ENCODE assay signal across 16 cellular contexts in the genomic region with DNA sequence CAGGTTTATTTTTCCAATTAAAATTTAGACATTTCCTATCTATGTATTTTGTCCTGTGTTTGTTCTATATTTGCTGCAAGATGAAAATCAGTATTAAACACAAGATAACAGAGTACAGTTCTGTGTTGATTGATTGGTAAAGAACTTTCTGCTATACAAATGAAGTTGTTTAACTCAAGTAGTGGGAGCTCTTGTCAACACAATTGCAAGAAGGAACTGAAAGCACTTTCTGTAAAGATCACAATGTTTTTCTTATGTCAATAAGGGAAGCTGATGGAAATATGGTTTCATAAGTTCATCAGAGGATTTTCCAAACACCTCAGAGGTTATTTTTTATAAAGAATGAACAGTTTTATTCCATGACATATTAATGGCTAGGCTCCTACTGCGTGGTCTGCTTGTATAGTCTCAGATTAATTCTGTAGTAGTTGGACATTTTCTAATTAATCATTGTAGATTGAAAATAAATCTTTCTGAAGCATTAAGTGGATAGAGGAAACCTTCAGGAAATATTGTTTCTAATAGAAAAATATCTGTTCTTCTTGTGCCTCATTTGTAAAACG.
"Had no signal": no experiment of that assay in that cellular context is flagged by ENCODE, and none has a peak within 500 bp of the region (broad histone marks: within the 10 kb centered on the region; RNA-seq: fewer than 3 reads in every experiment).

No MANE protein-coding gene starts in this region.

- DNase-seq: activated CD4-positive, alpha-beta T cell treated with anti-CD3 and anti-CD28 coated beads for 48 hours; activated CD8-positive, alpha-beta T cell treated with anti-CD3 and anti-CD28 coated beads for 36 hours; activated naive CD4-positive, alpha-beta T cell treated with Interleukin-2 at 50 U/mL for 16 hours; aorta; effector CD8-positive, alpha-beta T cell; esophagus squamous epithelium; kidney; left lung; natural killer cell; stimulated activated CD4-positive, alpha-beta T cell treated with anti-CD3 and anti-CD28 coated beads, Interleukin-2, amount 100 ng/mL, for 24 hours; tibial artery had no signal

- ATAC-seq: activated CD8-positive, alpha-beta T cell treated with anti-CD3 and anti-CD28 coated beads for 36 hours; left lung; natural killer cell; WTC11 had no signal

- H3K4me2 ChIP-seq: hepatocyte had no signal

- H3K27ac Mint-ChIP-seq: activated CD8-positive, alpha-beta T cell treated with anti-CD3 and anti-CD28 coated beads for 36 hours; activated T-helper 17 cell treated with anti-CD3 and anti-CD28 coated beads, Interleukin-2, amount 50 U/mL, for 72 hours; natural killer cell; WTC11 had no signal

- H3K79me2 ChIP-seq: hepatocyte, parathyroid adenoma had no signal

- H3K4me1 ChIP-seq: esophagus squamous epithelium, left lung, parathyroid adenoma, tibial artery had no signal

- H3K27me3 Mint-ChIP-seq: activated CD8-positive, alpha-beta T cell treated with anti-CD3 and anti-CD28 coated beads for 36 hours; activated T-helper 17 cell treated with anti-CD3 and anti-CD28 coated beads, Interleukin-2, amount 50 U/mL, for 72 hours had no signal

- H3K9me3 ChIP-seq: esophagus squamous epithelium, left lung, neutrophil, tibial artery had no signal

- H3K27ac ChIP-seq: esophagus squamous epithelium, hepatocyte, left lung, neutrophil, parathyroid adenoma, tibial artery had no signal

- H2AFZ ChIP-seq: hepatocyte, parathyroid adenoma had no signal

- H3K36me3 ChIP-seq: esophagus squamous epithelium, left lung, neutrophil, tibial artery had no signal

- H3K9me3 Mint-ChIP-seq: WTC11 had no signal

- H3K4me1 Mint-ChIP-seq: activated T-helper 17 cell treated with anti-CD3 and anti-CD28 coated beads, Interleukin-2, amount 50 U/mL, for 72 hours; natural killer cell; WTC11 had no signal

- H3K4me3 Mint-ChIP-seq: activated CD8-positive, alpha-beta T cell treated with anti-CD3 and anti-CD28 coated beads for 36 hours; activated T-helper 17 cell treated with anti-CD3 and anti-CD28 coated beads, Interleukin-2, amount 50 U/mL, for 72 hours; natural killer cell; WTC11 had no signal

- H3K4me3 ChIP-seq: esophagus squamous epithelium, hepatocyte, left lung, tibial artery had no signal

- H3K36me3 Mint-ChIP-seq: natural killer cell, WTC11 had no signal
